8 cellular contexts compared by ENCODE assay signal in genomic region chr22:50189849-50190181, GRCh38. TPM values are rescaled to one million over a fixed set of nuclear protein-coding genes. Genes with fewer than 3 reads are reported as not detected.
A peak's percentile ranks its signal among the peaks of the same experiment; 100 is the strongest.
DNase-seq lines count a peak whose midpoint lies in the region; ATAC-seq and TF ChIP-seq lines count a peak whose summit lies in the region.

No MANE protein-coding gene starts in this region.

- peak overlapping the region; percentile 73 for H3K9ac ChIP-seq in adipocyte (ENCODE audit: low read length)

- peaks cover 19% of the 10 kb centered on the region for H3K36me3 ChIP-seq in adipocyte (ENCODE audit: control insufficient read depth, insufficient read depth, low read length, severe bottlenecking)

- H3K4me1 ChIP-seq in adipocyte (ENCODE audit: control insufficient read depth, insufficient read depth, low read length) (peaks cover 27% of the 10 kb centered on the region), foreskin keratinocyte (peaks cover 14% of the 10 kb centered on the region)

- peaks cover 17% of the 10 kb centered on the region for H3K36me3 Mint-ChIP-seq in stimulated activated naive CD8-positive, alpha-beta T cell treated with anti-CD3 and anti-CD28 coated beads, Interleukin-15, Interleukin-2, amounts not matched to agents 100 ng/mL and 50 ng/mL, for 24 hours (ENCODE audit: low read depth)
- peaks cover 4% of the 10 kb centered on the region for H3K36me3 Mint-ChIP-seq in memory B cell

- TF ChIP-seq CTCF in foreskin keratinocyte (conservative IDR thresholded peaks at IDR 0.05), result no peak

- ATAC-seq in stimulated activated naive CD8-positive, alpha-beta T cell treated with anti-CD3 and anti-CD28 coated beads, Interleukin-15, Interleukin-2, amounts not matched to agents 100 U/mL and 50 U/mL, for 24 hours, result no peak
- ATAC-seq in memory B cell (ENCODE audit: low read depth) (no peak), HG02642 (IDR thresholded peaks at IDR 0.05; ENCODE audit: poor library complexity, unreplicated experiment) (no peak), foreskin keratinocyte (no peak)

- peak overlapping the region; percentile 79 for H3K27ac Mint-ChIP-seq in stimulated activated naive CD8-positive, alpha-beta T cell treated with anti-CD3 and anti-CD28 coated beads, Interleukin-15, Interleukin-2, amounts not matched to agents 100 ng/mL and 50 ng/mL, for 24 hours
- peak overlapping the region; percentile 100 for H3K27ac Mint-ChIP-seq in memory B cell

- no peak overlapping the region for H3K27ac ChIP-seq in foreskin keratinocyte

- H3K4me3 Mint-ChIP-seq in stimulated activated naive CD8-positive, alpha-beta T cell treated with anti-CD3 and anti-CD28 coated beads, Interleukin-15, Interleukin-2, amounts not matched to agents 100 ng/mL and 50 ng/mL, for 24 hours, result peak overlapping the region; percentile 86
- peak overlapping the region; percentile 90 for H3K4me3 Mint-ChIP-seq in memory B cell

- H3K4me3 ChIP-seq in adipocyte (ENCODE audit: low read length), result peak overlapping the region; percentile 72

- DNase-seq in stimulated activated naive CD8-positive, alpha-beta T cell treated with anti-CD3 and anti-CD28 coated beads, Interleukin-15, Interleukin-2, amounts not matched to agents 100 U/mL and 50 U/mL, for 24 hours, result no peak
- DNase-seq in adipocyte (ENCODE audit: low read depth) (no peak), memory B cell (ENCODE audit: low spot score in 2 of 2) (no peak), glomerular visceral epithelial cell (ENCODE audit: extremely low spot score) (no peak), foreskin keratinocyte (no peak), NCI-H748 treated with DMSO at 0.1 percent for 48 hours (lab: John Stamatoyannopoulos, UW) (no peak)

- no peaks in the 10 kb centered on the region for H3K27me3 Mint-ChIP-seq in stimulated activated naive CD8-positive, alpha-beta T cell treated with anti-CD3 and anti-CD28 coated beads, Interleukin-15, Interleukin-2, amounts not matched to agents 100 ng/mL and 50 ng/mL, for 24 hours
- H3K27me3 Mint-ChIP-seq in memory B cell, result peaks cover 1% of the 10 kb centered on the region

- H3K9me3 ChIP-seq in adipocyte (ENCODE audit: control insufficient read depth, low read length), result no peaks in the 10 kb centered on the region

- peaks cover 56% of the 10 kb centered on the region for H3K4me1 Mint-ChIP-seq in stimulated activated naive CD8-positive, alpha-beta T cell treated with anti-CD3 and anti-CD28 coated beads, Interleukin-15, Interleukin-2, amounts not matched to agents 100 ng/mL and 50 ng/mL, for 24 hours (ENCODE audit: low read depth)
- peaks cover 32% of the 10 kb centered on the region for H3K4me1 Mint-ChIP-seq in memory B cell

- no peaks in the 10 kb centered on the region for H3K9me3 Mint-ChIP-seq in stimulated activated naive CD8-positive, alpha-beta T cell treated with anti-CD3 and anti-CD28 coated beads, Interleukin-15, Interleukin-2, amounts not matched to agents 100 ng/mL and 50 ng/mL, for 24 hours
- no peaks in the 10 kb centered on the region for H3K9me3 Mint-ChIP-seq in memory B cell

- no peaks in the 10 kb centered on the region for H3K27me3 ChIP-seq in adipocyte (replicated peaks; ENCODE audit: control insufficient read depth, insufficient read depth, low read length)
- no peaks in the 10 kb centered on the region for H3K27me3 ChIP-seq in foreskin keratinocyte

RNA-seq across cellular contexts. Expression of gene TRABD, which starts 4.1 kb away (rescaled TPM):
- 50.7 and 52.2 TPM in 2 replicates for total RNA-seq in foreskin keratinocyte
- 63.7 and 64.5 TPM in 2 replicates for polyA plus RNA-seq in foreskin keratinocyte

RNA-seq across cellular contexts. Expression of gene SELENOO, which starts 11.0 kb away (rescaled TPM):
- total RNA-seq in foreskin keratinocyte, result 28.9 and 29.6 TPM in 2 replicates
- polyA plus RNA-seq in foreskin keratinocyte, result 34.8 and 38.3 TPM in 2 replicates

RNA-seq across cellular contexts. Expression of gene PANX2, which starts 19.3 kb away (rescaled TPM):
- total RNA-seq in foreskin keratinocyte, result 0.53 and 1.0 TPM in 2 replicates
- polyA plus RNA-seq in foreskin keratinocyte, result 0.85 and 1.8 TPM in 2 replicates

RNA-seq across cellular contexts. Expression of gene TUBGCP6, which starts 55.0 kb away (rescaled TPM):
- 21.6 and 22.6 TPM in 2 replicates for total RNA-seq in foreskin keratinocyte
- 12.9 and 13.4 TPM in 2 replicates for polyA plus RNA-seq in foreskin keratinocyte
